Comparison of ENCODE assay signal across 24 cellular contexts in the genomic region with DNA sequence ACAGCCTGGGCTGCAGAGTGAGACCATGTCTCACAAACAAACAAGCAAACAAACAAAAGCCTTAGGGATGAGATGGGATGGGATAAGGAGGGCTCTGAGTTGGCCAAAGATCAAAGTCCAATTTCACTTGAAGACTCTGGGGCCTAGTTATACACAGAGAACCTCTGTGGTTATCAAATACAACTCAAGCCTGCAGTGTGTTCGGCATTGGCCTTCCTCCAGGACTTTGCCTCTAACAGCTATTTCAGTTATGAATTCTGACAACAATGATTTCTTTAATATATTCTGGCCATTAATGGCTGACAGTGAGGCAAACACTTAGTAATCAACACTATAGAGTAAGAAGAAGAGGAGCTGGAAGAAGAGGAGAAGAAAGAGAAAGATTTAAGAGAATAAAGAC.
DNase-seq lines count a peak whose midpoint lies in the region; ATAC-seq lines count a peak whose summit lies in the region.
"Had no signal": no experiment of that assay in that cellular context is flagged by ENCODE, and none has a peak within 500 bp of the region (broad histone marks: within the 10 kb centered on the region; RNA-seq: fewer than 3 reads in every experiment).

No MANE protein-coding gene starts in this region.

- no peaks in the 10 kb centered on the region for H3K36me3 Mint-ChIP-seq in activated T-cell treated with anti-CD3 and anti-CD28 coated beads, Interleukin-2, amount 50 U/mL, for 72 hours (ENCODE audit: insufficient read depth in 2 of 2)
- no peaks in the 10 kb centered on the region for H3K36me3 Mint-ChIP-seq in activated T-cell treated with anti-CD3 and anti-CD28 coated beads, Interleukin-2, amount 50 U/mL, for 24 hours (ENCODE audit: low read depth)
- H3K36me3 Mint-ChIP-seq: brain; CD8-positive, alpha-beta memory T cell had no signal

- H3K4me1 Mint-ChIP-seq in activated T-cell treated with anti-CD3 and anti-CD28 coated beads, Interleukin-2, amount 50 U/mL, for 72 hours (ENCODE audit: low read depth): no peaks in the 10 kb centered on the region
- no peaks in the 10 kb centered on the region for H3K4me1 Mint-ChIP-seq in activated T-cell treated with anti-CD3 and anti-CD28 coated beads, Interleukin-2, amount 50 U/mL, for 24 hours (ENCODE audit: low read depth)
- H3K4me1 Mint-ChIP-seq: activated naive CD8-positive, alpha-beta T cell treated with anti-CD3 and anti-CD28 coated beads, Interleukin-2, amount 50 U/mL, for 24 hours; B cell; CD8-positive, alpha-beta memory T cell had no signal

- H3K9me3 Mint-ChIP-seq in activated T-cell treated with anti-CD3 and anti-CD28 coated beads, Interleukin-2, amount 50 U/mL, for 72 hours: no peaks in the 10 kb centered on the region
- no peaks in the 10 kb centered on the region for H3K9me3 Mint-ChIP-seq in activated T-cell treated with anti-CD3 and anti-CD28 coated beads, Interleukin-2, amount 50 U/mL, for 24 hours
- H3K9me3 Mint-ChIP-seq: activated CD8-positive, alpha-beta T cell treated with anti-CD3 and anti-CD28 coated beads for 36 hours; activated naive CD8-positive, alpha-beta T cell treated with anti-CD3 and anti-CD28 coated beads, Interleukin-2, amount 50 U/mL, for 24 hours; CD8-positive, alpha-beta memory T cell; H9 had no signal

- no peak for DNase-seq in activated T-cell treated with anti-CD3 and anti-CD28 coated beads, Interleukin-2, amount 50 U/mL, for 72 hours
- no peak for DNase-seq in activated T-cell treated with anti-CD3 and anti-CD28 coated beads, Interleukin-2, amount 50 U/mL, for 24 hours
- DNase-seq in epidermal melanocyte (ENCODE audit: insufficient read length, low spot score) (peak; percentile 34), myocyte (ENCODE audit: low read depth) (peak; percentile 9), GDM1 (lab: John Stamatoyannopoulos, UW) (no peak), NCI-H345 (lab: John Stamatoyannopoulos, UW) (no peak), NCI-H2081 (lab: John Stamatoyannopoulos, UW) (no peak)
- DNase-seq: activated CD4-positive, alpha-beta T cell treated with anti-CD3 and anti-CD28 coated beads for 1 hour; activated CD8-positive, alpha-beta T cell treated with anti-CD3 and anti-CD28 coated beads for 36 hours; activated effector memory CD4-positive, alpha-beta T cell treated with Interleukin-2 at 50 U/mL for 16 hours; activated naive CD8-positive, alpha-beta T cell treated with anti-CD3 and anti-CD28 coated beads, Interleukin-2, amount 50 U/mL, for 24 hours; CD8-positive, alpha-beta memory T cell; effector CD8-positive, alpha-beta T cell; erythroblast; H9; left colon; NCI-H1417 treated with DMSO at 0.1 percent for 48 hours; NCI-H2081 treated with DMSO at 0.1 percent for 48 hours; NCI-H446 treated with DMSO at 0.1 percent for 48 hours; NCI-H82; stimulated activated naive CD8-positive, alpha-beta T cell treated with anti-CD3 and anti-CD28 coated beads, Interleukin-15, Interleukin-2, amounts not matched to agents 100 U/mL and 50 U/mL, for 24 hours had no signal

- no peak overlapping the region for H3K4me3 Mint-ChIP-seq in activated T-cell treated with anti-CD3 and anti-CD28 coated beads, Interleukin-2, amount 50 U/mL, for 72 hours
- no peak overlapping the region for H3K4me3 Mint-ChIP-seq in activated T-cell treated with anti-CD3 and anti-CD28 coated beads, Interleukin-2, amount 50 U/mL, for 24 hours
- H3K4me3 Mint-ChIP-seq: activated CD8-positive, alpha-beta T cell treated with anti-CD3 and anti-CD28 coated beads for 36 hours; activated naive CD8-positive, alpha-beta T cell treated with anti-CD3 and anti-CD28 coated beads, Interleukin-2, amount 50 U/mL, for 24 hours; B cell; brain; CD8-positive, alpha-beta memory T cell; H9 had no signal

- ATAC-seq in activated T-cell treated with anti-CD3 and anti-CD28 coated beads, Interleukin-2, amount 50 U/mL, for 72 hours (replicated peaks in 1 of 2): no peak
- ATAC-seq in GM21529 (IDR thresholded peaks at IDR 0.05; ENCODE audit: unreplicated experiment): no peak
- ATAC-seq: activated CD8-positive, alpha-beta T cell treated with anti-CD3 and anti-CD28 coated beads for 36 hours; activated naive CD8-positive, alpha-beta T cell treated with anti-CD3 and anti-CD28 coated beads, Interleukin-2, amount 50 U/mL, for 24 hours; left colon; stimulated activated naive CD8-positive, alpha-beta T cell treated with anti-CD3 and anti-CD28 coated beads, Interleukin-15, Interleukin-2, amounts not matched to agents 100 U/mL and 50 U/mL, for 24 hours had no signal

- peaks cover 6% of the 10 kb centered on the region for H3K27me3 Mint-ChIP-seq in activated T-cell treated with anti-CD3 and anti-CD28 coated beads, Interleukin-2, amount 50 U/mL, for 72 hours (ENCODE audit: low read depth)
- H3K27me3 Mint-ChIP-seq in activated T-cell treated with anti-CD3 and anti-CD28 coated beads, Interleukin-2, amount 50 U/mL, for 24 hours: no peaks in the 10 kb centered on the region
- H3K27me3 Mint-ChIP-seq: activated CD8-positive, alpha-beta T cell treated with anti-CD3 and anti-CD28 coated beads for 36 hours; activated naive CD8-positive, alpha-beta T cell treated with anti-CD3 and anti-CD28 coated beads, Interleukin-2, amount 50 U/mL, for 24 hours; B cell; CD8-positive, alpha-beta memory T cell had no signal

- H3K27ac Mint-ChIP-seq in activated T-cell treated with anti-CD3 and anti-CD28 coated beads, Interleukin-2, amount 50 U/mL, for 72 hours: peak overlapping the region; percentile 31
- H3K27ac Mint-ChIP-seq in activated T-cell treated with anti-CD3 and anti-CD28 coated beads, Interleukin-2, amount 50 U/mL, for 24 hours: no peak overlapping the region
- H3K27ac Mint-ChIP-seq: activated CD8-positive, alpha-beta T cell treated with anti-CD3 and anti-CD28 coated beads for 36 hours; activated naive CD8-positive, alpha-beta T cell treated with anti-CD3 and anti-CD28 coated beads, Interleukin-2, amount 50 U/mL, for 24 hours; B cell; CD8-positive, alpha-beta memory T cell; H9 had no signal

Comparison
In these comparisons a context has a peak if more than half of its experiments do, and no peak if none do; other contexts are left out.
1. DNase-seq: peak in epidermal melanocyte (single experiment) and myocyte (single experiment); none in activated T-cell treated with anti-CD3 and anti-CD28 coated beads, Interleukin-2, amount 50 U/mL, for 72 hours (0 of 2), activated T-cell treated with anti-CD3 and anti-CD28 coated beads, Interleukin-2, amount 50 U/mL, for 24 hours (single experiment), GDM1 (single experiment), NCI-H345 (single experiment) and NCI-H2081 (0 of 2).